8 cellular contexts compared by ENCODE assay signal in genomic region chr5:36870399-36871040, GRCh38. TPM values are rescaled to one million over a fixed set of nuclear protein-coding genes. Genes with fewer than 3 reads are reported as not detected.
DNase-seq lines count a peak whose midpoint lies in the region; ATAC-seq, FAIRE-seq and TF ChIP-seq lines count a peak whose summit lies in the region.

No MANE protein-coding gene starts in this region.

- TF ChIP-seq CTCF in fibroblast of the aortic adventitia (IDR thresholded peaks at IDR 0.05; ENCODE audit: insufficient read depth, low read length) (peak; percentile 63), pancreas (IDR thresholded peaks at IDR 0.05) (peak; percentile 25 to 52 (median 42)), Calu3 (IDR thresholded peaks at IDR 0.05; ENCODE audit: unreplicated experiment) (no peak)

- no peaks in the 10 kb centered on the region for H3K9me3 ChIP-seq in pancreas

- ATAC-seq in GM19043 (IDR thresholded peaks at IDR 0.05; ENCODE audit: low read depth, unreplicated experiment) (peak; percentile 77), HG03103 (IDR thresholded peaks at IDR 0.05; ENCODE audit: low read depth, unreplicated experiment) (peak; percentile 88), pancreas (peak; percentile 81 to 88 (median 84))

- H3K27me3 ChIP-seq in pancreas, result no peaks in the 10 kb centered on the region

- 44 to 52% methylated on average over 2 of the region's 2 CpGs for WGBS in pancreas, 2 donors

- H3K27ac Mint-ChIP-seq in T-helper 2 cell treated with Interferon-gamma antibody and Interleukin-4, amounts not matched to agents 5 μg/mL and 100 μg/mL, for 36 hours, result peak overlapping the region; percentile 13
- no peak overlapping the region for H3K27ac Mint-ChIP-seq in Calu3 (ENCODE audit: unreplicated experiment)

- peaks cover 36% of the 10 kb centered on the region for H3K4me1 Mint-ChIP-seq in T-helper 2 cell treated with Interferon-gamma antibody and Interleukin-4, amounts not matched to agents 5 μg/mL and 100 μg/mL, for 36 hours (ENCODE audit: low read depth)
- H3K4me1 Mint-ChIP-seq in Calu3 (ENCODE audit: low read depth, unreplicated experiment), result peaks cover 21% of the 10 kb centered on the region

- CTCF ChIA-PET in Calu3 (lab: Charles Lee), result interaction anchor here (0.6 to 1.9 kb wide), 7 partner anchors 72 to 136 kb away, joined by 3 to 14 read pairs (median 3); no protein-coding TSS in a partner anchor

- H3K27ac ChIP-seq in pancreas, result no peak overlapping the region

- peaks cover 18% of the 10 kb centered on the region for H3K36me3 Mint-ChIP-seq in T-helper 2 cell treated with Interferon-gamma antibody and Interleukin-4, amounts not matched to agents 5 μg/mL and 100 μg/mL, for 36 hours (ENCODE audit: low read depth)
- H3K36me3 Mint-ChIP-seq in Calu3 (ENCODE audit: insufficient read depth, unreplicated experiment), result peaks cover 8% of the 10 kb centered on the region

- H3K9me3 Mint-ChIP-seq in T-helper 2 cell treated with Interferon-gamma antibody and Interleukin-4, amounts not matched to agents 5 μg/mL and 100 μg/mL, for 36 hours, result no peaks in the 10 kb centered on the region
- H3K9me3 Mint-ChIP-seq in Calu3 (ENCODE audit: low read depth, unreplicated experiment), result no peaks in the 10 kb centered on the region

- peak; percentile 87 for FAIRE-seq in pancreas (lab: Jason Lieb, UNC)

- peaks cover 0 to 25% (median 15%) of the 10 kb centered on the region in 3 donors for H3K4me1 ChIP-seq in pancreas

- DNase-seq in CMK (ENCODE audit: low read depth), result peak; percentile 42
- peak; percentile 88 to 93 for DNase-seq in NCI-H2081 (lab: John Stamatoyannopoulos, UW)
- DNase-seq in T-helper 2 cell treated with Interferon-gamma antibody and Interleukin-4, amounts not matched to agents 5 μg/mL and 100 μg/mL, for 36 hours (ENCODE audit: low spot score), result no peak
- DNase-seq in fibroblast of the aortic adventitia (ENCODE audit: low read depth), result peak; percentile 80
- no peak for DNase-seq in pancreas
- no peak for DNase-seq in Calu3

- H3K4me3 Mint-ChIP-seq in T-helper 2 cell treated with Interferon-gamma antibody and Interleukin-4, amounts not matched to agents 5 μg/mL and 100 μg/mL, for 36 hours, result peak overlapping the region; percentile 2
- H3K4me3 Mint-ChIP-seq in Calu3 (ENCODE audit: low read depth, unreplicated experiment), result no peak overlapping the region

- intact Hi-C loops in pancreas (cut with DNase I), result loop anchor here in 1 of 3 donors (10.0 kb wide), 1 partner anchor 126 kb away; no protein-coding TSS in a partner anchor
- intact Hi-C loops in Calu3 (cut with micrococcal nuclease; ENCODE audit: unreplicated experiment), result loop anchor here (1.0 kb wide), 2 partner anchors 126 to 131 kb away; no protein-coding TSS in a partner anchor

- no TSS peak for BruUV-seq in Calu3 (replicated peaks; lab: Mats Ljungman, UMichigan)

- no peaks in the 10 kb centered on the region for H3K36me3 ChIP-seq in pancreas

- no peaks in the 10 kb centered on the region for H3K27me3 Mint-ChIP-seq in T-helper 2 cell treated with Interferon-gamma antibody and Interleukin-4, amounts not matched to agents 5 μg/mL and 100 μg/mL, for 36 hours (ENCODE audit: low read depth)
- no peaks in the 10 kb centered on the region for H3K27me3 Mint-ChIP-seq in Calu3 (ENCODE audit: unreplicated experiment)

- H3K4me3 ChIP-seq in fibroblast of the aortic adventitia (ENCODE audit: low read depth, low read length), result no peak overlapping the region
- no peak overlapping the region for H3K4me3 ChIP-seq in pancreas

RNA-seq across cellular contexts. Expression of gene NIPBL, which starts 6.0 kb away (rescaled TPM):
- total RNA-seq in fibroblast of the aortic adventitia (ENCODE audit: low replicate concordance) (38.2 and 41.8 TPM in 2 replicates), pancreas (10 to 100 TPM; 25.7 to 48.1 (median 27.4) TPM), Calu3 (2022) (53.1 and 53.2 TPM in 2 replicates)
- polyA plus RNA-seq in pancreas, result 10 to 100 TPM in 1 of 2 donors, 1 to 10 TPM in 1; 8.1 to 12.2 TPM

Comparison
In these comparisons a context has a peak if more than half of its experiments do, and no peak if none do; other contexts are left out.
1. DNase-seq: peak in CMK (single experiment), NCI-H2081 (2 of 2) and fibroblast of the aortic adventitia (single experiment); none in T-helper 2 cell treated with Interferon-gamma antibody and Interleukin-4, amounts not matched to agents 5 μg/mL and 100 μg/mL, for 36 hours (single experiment), pancreas (0 of 6) and Calu3 (single experiment).
2. Peak in every context shown above with its lines, with median percentiles within 50 percentile points of each other: ATAC-seq.